19 cellular contexts compared by ENCODE assay signal in genomic region chr1:81225769-81226602, GRCh38.
A peak's percentile ranks its signal among the peaks of the same experiment; 100 is the strongest.
DNase-seq lines count a peak whose midpoint lies in the region; ATAC-seq, FAIRE-seq and TF ChIP-seq lines count a peak whose summit lies in the region.
"Had no signal": no experiment of that assay in that cellular context is flagged by ENCODE, and none has a peak within 500 bp of the region (broad histone marks: within the 10 kb centered on the region; RNA-seq: fewer than 3 reads in every experiment).

No MANE protein-coding gene starts in this region.

- no peak for DNase-seq in D721Med (ENCODE audit: insufficient read length, low spot score)
- no peak for DNase-seq in T-cell
- DNase-seq in NCI-H69 (lab: John Stamatoyannopoulos, UW), result no peak
- DNase-seq in smooth muscle cell (lab: John Stamatoyannopoulos, UW; ENCODE audit: unreplicated experiment), result no peak
- DNase-seq in left lobe of liver (ENCODE audit: low spot score), result no peak
- DNase-seq: activated CD8-positive, alpha-beta memory T cell treated with anti-CD3 and anti-CD28 coated beads, Interleukin-2, amount 10 ng/mL, durations not matched to agents 7 days and 5 days; activated gamma-delta T cell treated with Interleukin-2 at 50 U/mL for 16 hours; cortex of kidney; head of caudate nucleus; NCI-H1694; nucleus accumbens; Peyer's patch; upper lobe of left lung had no signal

- H3K27me3 ChIP-seq in smooth muscle cell (ENCODE audit: low read depth), result no peaks in the 10 kb centered on the region
- H3K27me3 ChIP-seq: Peyer's patch, upper lobe of left lung had no signal

- no peak overlapping the region for H3K4me3 ChIP-seq in smooth muscle cell
- H3K4me3 ChIP-seq: Peyer's patch, upper lobe of left lung had no signal

- H3K9me3 ChIP-seq in smooth muscle cell (replicated peaks; ENCODE audit: low read depth), result no peaks in the 10 kb centered on the region
- H3K9me3 ChIP-seq: Peyer's patch, upper lobe of left lung had no signal

- H3F3A ChIP-seq in smooth muscle cell (ENCODE audit: low read depth), result no peaks in the 10 kb centered on the region

- H3K9me3 Mint-ChIP-seq in T-cell, result peaks cover 2 to 12% (median 3%) of the 10 kb centered on the region in 3 donors

- no peak overlapping the region for H2AFZ ChIP-seq in smooth muscle cell (ENCODE audit: low read depth)

- ATAC-seq in GM19023 (IDR thresholded peaks at IDR 0.05; ENCODE audit: unreplicated experiment), result peak; percentile 89
- ATAC-seq in HG02610 (IDR thresholded peaks at IDR 0.05; ENCODE audit: unreplicated experiment), result peak; percentile 97
- ATAC-seq in HG03457 (IDR thresholded peaks at IDR 0.05; ENCODE audit: unreplicated experiment), result peak; percentile 85
- no peak for ATAC-seq in T-cell (replicated peaks in 1 of 4)
- no peak for ATAC-seq in left lobe of liver
- ATAC-seq: activated CD8-positive, alpha-beta memory T cell treated with anti-CD3 and anti-CD28 coated beads, Interleukin-2, amount 10 ng/mL, durations not matched to agents 7 days and 5 days; esophagus mucosa; stimulated activated effector memory CD8-positive, alpha-beta T cell treated with anti-CD3 and anti-CD28 coated beads, Interleukin-12 subunit alpha, Interleukin-12 subunit beta, amount 100 ng/mL, for 72 hours had no signal

- no peaks in the 10 kb centered on the region for H3K79me2 ChIP-seq in smooth muscle cell (ENCODE audit: low read depth)

- FAIRE-seq in D721Med (lab: Jason Lieb, UNC), result peak; percentile 77
- FAIRE-seq: astrocyte had no signal

- H3K27ac ChIP-seq in smooth muscle cell (ENCODE audit: low read depth), result no peak overlapping the region
- H3K27ac ChIP-seq: Peyer's patch, upper lobe of left lung had no signal

- peaks cover 3% of the 10 kb centered on the region for H3K4me1 ChIP-seq in smooth muscle cell (ENCODE audit: low read depth)
- H3K4me1 ChIP-seq: Peyer's patch, upper lobe of left lung had no signal

- no peaks in the 10 kb centered on the region for H3K36me3 Mint-ChIP-seq in T-cell
- H3K36me3 Mint-ChIP-seq: activated CD8-positive, alpha-beta memory T cell treated with anti-CD3 and anti-CD28 coated beads, Interleukin-2, amount 10 ng/mL, durations not matched to agents 7 days and 5 days; stimulated activated effector memory CD8-positive, alpha-beta T cell treated with anti-CD3 and anti-CD28 coated beads, Interleukin-12 subunit alpha, Interleukin-12 subunit beta, amount 100 ng/mL, for 72 hours had no signal

- H3K9ac ChIP-seq in smooth muscle cell (ENCODE audit: low read depth), result no peak overlapping the region

- H3K36me3 ChIP-seq in smooth muscle cell (ENCODE audit: low read depth), result no peaks in the 10 kb centered on the region
- H3K36me3 ChIP-seq: Peyer's patch, upper lobe of left lung had no signal

- WGBS in smooth muscle cell (ENCODE audit: low lambda C conversion rate), result 89% methylated on average over 8 of the region's 8 CpGs

- no peaks in the 10 kb centered on the region for H3K4me1 Mint-ChIP-seq in T-cell
- H3K4me1 Mint-ChIP-seq: activated CD8-positive, alpha-beta memory T cell treated with anti-CD3 and anti-CD28 coated beads, Interleukin-2, amount 10 ng/mL, durations not matched to agents 7 days and 5 days; stimulated activated effector memory CD8-positive, alpha-beta T cell treated with anti-CD3 and anti-CD28 coated beads, Interleukin-12 subunit alpha, Interleukin-12 subunit beta, amount 100 ng/mL, for 72 hours had no signal

- H3K4me3 Mint-ChIP-seq in T-cell, result no peak overlapping the region
- H3K4me3 Mint-ChIP-seq: activated CD8-positive, alpha-beta memory T cell treated with anti-CD3 and anti-CD28 coated beads, Interleukin-2, amount 10 ng/mL, durations not matched to agents 7 days and 5 days; stimulated activated effector memory CD8-positive, alpha-beta T cell treated with anti-CD3 and anti-CD28 coated beads, Interleukin-12 subunit alpha, Interleukin-12 subunit beta, amount 100 ng/mL, for 72 hours had no signal

- H3K4me2 ChIP-seq in smooth muscle cell, result no peak overlapping the region

- POLR2A ChIA-PET in T-cell (lab: Charles Lee), result interaction anchor here in 1 of 2 donors (0.6 kb wide), 1 partner anchor 155 kb away, joined by 3 read pairs; no protein-coding TSS in a partner anchor

- no peak overlapping the region for H3K27ac Mint-ChIP-seq in T-cell
- H3K27ac Mint-ChIP-seq: activated CD8-positive, alpha-beta memory T cell treated with anti-CD3 and anti-CD28 coated beads, Interleukin-2, amount 10 ng/mL, durations not matched to agents 7 days and 5 days; stimulated activated effector memory CD8-positive, alpha-beta T cell treated with anti-CD3 and anti-CD28 coated beads, Interleukin-12 subunit alpha, Interleukin-12 subunit beta, amount 100 ng/mL, for 72 hours had no signal

- CTCF ChIA-PET in T-cell (lab: Charles Lee), result no interaction called here

- H4K20me1 ChIP-seq in smooth muscle cell (ENCODE audit: low read depth), result no peaks in the 10 kb centered on the region

- H3K27me3 Mint-ChIP-seq in T-cell, result no peaks in the 10 kb centered on the region
- H3K27me3 Mint-ChIP-seq: activated CD8-positive, alpha-beta memory T cell treated with anti-CD3 and anti-CD28 coated beads, Interleukin-2, amount 10 ng/mL, durations not matched to agents 7 days and 5 days had no signal

- TF ChIP-seq CTCF in D721Med (IDR thresholded peaks at IDR 0.05; ENCODE audit: insufficient read depth, missing control alignments), result no peak
- TF ChIP-seq CTCF in smooth muscle cell (IDR thresholded peaks at IDR 0.05; ENCODE audit: borderline replicate concordance, insufficient read depth, poor library complexity, severe bottlenecking), result no peak

Comparison
In these comparisons a context has a peak if more than half of its experiments do, and no peak if none do; other contexts are left out.
1. ATAC-seq: peak in GM19023 (single experiment), HG02610 (single experiment) and HG03457 (single experiment); none in T-cell (0 of 4) and left lobe of liver (single experiment).